In genomic region chr12:94042321-94042720, GRCh38 we compare ENCODE assay signal across 15 cellular contexts.
A peak's percentile ranks its signal among the peaks of the same experiment; 100 is the strongest.
DNase-seq lines count a peak whose midpoint lies in the region; ATAC-seq and TF ChIP-seq lines count a peak whose summit lies in the region.
"Had no signal": no experiment of that assay in that cellular context is flagged by ENCODE, and none has a peak within 500 bp of the region (broad histone marks: within the 10 kb centered on the region; RNA-seq: fewer than 3 reads in every experiment).

No MANE protein-coding gene starts in this region.

- H3K27me3 Mint-ChIP-seq in glutamatergic neuron (ENCODE audit: unreplicated experiment) = no peaks in the 10 kb centered on the region

- H3K36me3 Mint-ChIP-seq in glutamatergic neuron (ENCODE audit: unreplicated experiment) = peaks cover 9% of the 10 kb centered on the region

- no peak overlapping the region for H3K27ac ChIP-seq in vagina
- H3K27ac ChIP-seq: C4-2B, PC-9 had no signal

- no peaks in the 10 kb centered on the region for H3K27me3 ChIP-seq in vagina

- H3K4me3 Mint-ChIP-seq in glutamatergic neuron (ENCODE audit: unreplicated experiment) = no peak overlapping the region

- H3K4me3 ChIP-seq in vagina = no peak overlapping the region
- H3K4me3 ChIP-seq: K562, PC-9 had no signal

- no peaks in the 10 kb centered on the region for H3K9me3 ChIP-seq in vagina

- TF ChIP-seq POLR2A in vagina (IDR thresholded peaks at IDR 0.05) = no peak

- H3K36me3 ChIP-seq in vagina = no peaks in the 10 kb centered on the region

- TF ChIP-seq CTCF in glutamatergic neuron (IDR thresholded peaks at IDR 0.05; ENCODE audit: partially characterized antibody, unreplicated experiment) = no peak
- no peak for TF ChIP-seq CTCF in vagina (IDR thresholded peaks at IDR 0.05)

- no peaks in the 10 kb centered on the region for H3K9me3 Mint-ChIP-seq in glutamatergic neuron (ENCODE audit: unreplicated experiment)

- intact Hi-C loops in Right ventricle myocardium superior (cut with DNase I) = no loop called here
- intact Hi-C loops in left cardiac atrium (cut with DNase I) = no loop called here
- intact Hi-C loops in vagina (cut with DNase I) = no loop called here

- peak overlapping the region; percentile 22 for H3K27ac Mint-ChIP-seq in glutamatergic neuron (ENCODE audit: unreplicated experiment)

- DNase-seq in Right ventricle myocardium superior (no peak), left cardiac atrium (no peak), glutamatergic neuron (no peak), islet precursor cell (peak; percentile 40), vagina (ENCODE audit: extremely low spot score in 2 of 2) (no peak), ACHN (no peak)
- DNase-seq in activated CD8-positive, alpha-beta memory T cell treated with anti-CD3 and anti-CD28 coated beads for 24 hours = no peak
- DNase-seq: GF-D8, NCI-H1417, NCI-H2029, NCI-H446, PC-9 had no signal

- H3K4me1 ChIP-seq in vagina = peaks cover 5% of the 10 kb centered on the region

- in situ Hi-C loops in ACHN (cut with HindIII; ENCODE audit: low pct_ligation_motif_present, low pct_unique_long_range_greater_than_20kb, low sequenced_read_pairs) = no loop called here

- ATAC-seq in Right ventricle myocardium superior (ENCODE audit: poor library complexity) (peak; percentile 30), left cardiac atrium (no peak), HG03135 (IDR thresholded peaks at IDR 0.05; ENCODE audit: unreplicated experiment) (no peak)
- ATAC-seq: K562 had no signal

- peaks cover 13% of the 10 kb centered on the region for H3K4me1 Mint-ChIP-seq in glutamatergic neuron (ENCODE audit: low read depth, unreplicated experiment)
